In genomic region chr13:42038661-42039456, GRCh38 we compare ENCODE assay signal across 9 cellular contexts. TPM values are rescaled to one million over a fixed set of nuclear protein-coding genes. Genes with fewer than 3 reads are reported as not detected.
DNase-seq lines count a peak whose midpoint lies in the region; ATAC-seq and TF ChIP-seq lines count a peak whose summit lies in the region.
"Had no signal": no experiment of that assay in that cellular context is flagged by ENCODE, and none has a peak within 500 bp of the region (broad histone marks: within the 10 kb centered on the region; RNA-seq: fewer than 3 reads in every experiment).

No MANE protein-coding gene starts in this region.

- no peak overlapping the region for H3K27ac Mint-ChIP-seq in MCF 10A (ENCODE audit: low read depth, unreplicated experiment)

- TF ChIP-seq CTCF in HCT116 (IDR thresholded peaks at IDR 0.05 in 2 of 3, conservative IDR thresholded peaks at IDR 0.05 in 1 of 3; ENCODE audit: borderline replicate concordance in 1 of 3, insufficient read depth in 1 of 3, low read depth in 2 of 3, low read length in 2 of 3) (no peak), MCF 10A (IDR thresholded peaks at IDR 0.05; ENCODE audit: unreplicated experiment) (no peak)

- no peak overlapping the region for H3K4me3 ChIP-seq in HCT116 (replicated peaks in 1 of 2; ENCODE audit: low read depth in 1 of 2, low read length in 2 of 2)
- H3K4me3 ChIP-seq in muscle layer of duodenum (ENCODE audit: low read depth in 1 of 2, low read length in 2 of 2) = peak overlapping the region; percentile 84 to 91

- TF ChIP-seq POLR2A in HCT116 (IDR thresholded peaks at IDR 0.05; ENCODE audit: borderline replicate concordance, extremely low read depth, insufficient read depth, insufficient read length) = no peak

- H3K27ac ChIP-seq in HCT116 (ENCODE audit: low read depth, low read length) (no peak overlapping the region), muscle layer of duodenum (ENCODE audit: low read length) (peak overlapping the region; percentile 83)

- intact Hi-C loops in HCT116 (cut with micrococcal nuclease) = no loop called here
- intact Hi-C loops in MCF 10A (cut with micrococcal nuclease) = no loop called here

- no peak overlapping the region for H3K9ac ChIP-seq in HCT116 (ENCODE audit: low read length)

- no peak for TF ChIP-seq RAD21 in HCT116 (IDR thresholded peaks at IDR 0.05; ENCODE audit: low read depth)

- peaks cover 6% of the 10 kb centered on the region for H3K4me1 Mint-ChIP-seq in MCF 10A (ENCODE audit: insufficient read depth, unreplicated experiment)

- POLR2A ChIA-PET in HCT116 (lab: Charles Lee) = no interaction called here
- POLR2A ChIA-PET in MCF 10A (lab: Yijun Ruan, JAX) = interaction anchor here (1.6 to 6.9 kb wide), 3 partner anchors 11 to 123 kb away, joined by 6 to 77 read pairs (median 23); partner anchors contain the start of gene VWA8

- DNase-seq in AG08395 (ENCODE audit: low spot score) (peak; percentile 33), HCT116 (ENCODE audit: low read depth, low spot score) (no peak), MCF 10A (ENCODE audit: unreplicated experiment) (no peak), HUDEP-2 (lab: John Stamatoyannopoulos, UW; ENCODE audit: unreplicated experiment in 76 of 76) (no peak), NCI-H1092 (lab: John Stamatoyannopoulos, UW) (no peak)
- DNase-seq: activated CD8-positive, alpha-beta memory T cell treated with anti-CD3 and anti-CD28 coated beads, Interleukin-2, amount 50 U/mL, for 48 hours had no signal

- H3K4me3 Mint-ChIP-seq in MCF 10A (ENCODE audit: unreplicated experiment) = peak overlapping the region; percentile 84

- H3K27me3 ChIP-seq in HCT116 (ENCODE audit: insufficient read depth, low read length) (no peaks in the 10 kb centered on the region), muscle layer of duodenum (ENCODE audit: low read depth, low read length) (no peaks in the 10 kb centered on the region)

- H3K9me2 ChIP-seq in HCT116 (ENCODE audit: insufficient read depth) = no peaks in the 10 kb centered on the region

- CTCF ChIA-PET in HCT116 (lab: Charles Lee) = no interaction called here
- CTCF ChIA-PET in MCF 10A (lab: Yijun Ruan, JAX) = no interaction called here

- peaks cover 8% of the 10 kb centered on the region for H3K79me2 ChIP-seq in HCT116 (ENCODE audit: insufficient read depth, low read length)

- no peaks in the 10 kb centered on the region for H4K20me1 ChIP-seq in HCT116 (ENCODE audit: insufficient read depth)

- no peak for ATAC-seq in HCT116
- ATAC-seq in HG03521 (IDR thresholded peaks at IDR 0.05; ENCODE audit: unreplicated experiment) = no peak
- no peak for ATAC-seq in HG03439 (IDR thresholded peaks at IDR 0.05; ENCODE audit: unreplicated experiment)

- H3K36me3 ChIP-seq in HCT116 (ENCODE audit: control insufficient read depth in 1 of 2, insufficient read depth in 2 of 2, low read length in 2 of 2) (no peaks in the 10 kb centered on the region), muscle layer of duodenum (ENCODE audit: control insufficient read depth in 1 of 2, insufficient read depth in 2 of 2, low read length in 2 of 2) (no peaks in the 10 kb centered on the region)

- H3K9me3 Mint-ChIP-seq in MCF 10A (ENCODE audit: unreplicated experiment) = peaks cover 14% of the 10 kb centered on the region

- peaks cover 3% of the 10 kb centered on the region for H3K36me3 Mint-ChIP-seq in MCF 10A (ENCODE audit: insufficient read depth, unreplicated experiment)

- peak overlapping the region; percentile 82 for H3K4me2 ChIP-seq in HCT116 (ENCODE audit: low read length)

- no peak overlapping the region for H2AFZ ChIP-seq in HCT116 (ENCODE audit: low read depth, low read length, poor library complexity, severe bottlenecking)

- H3K9me3 ChIP-seq in HCT116 (ENCODE audit: control insufficient read depth in 1 of 2, insufficient read depth in 1 of 2, low read depth in 1 of 2, low read length in 2 of 2) (peaks cover 0 to 4% of the 10 kb centered on the region in 2 experiments; a peak in 2 of 4 replicates), muscle layer of duodenum (ENCODE audit: control insufficient read depth in 1 of 2, low read length in 2 of 2) (no peaks in the 10 kb centered on the region)

- no peaks in the 10 kb centered on the region for H3K27me3 Mint-ChIP-seq in MCF 10A (ENCODE audit: insufficient read depth, unreplicated experiment)

- RAD21 ChIA-PET in HCT116 (lab: Charles Lee; ENCODE audit: low non-redundant PET in 1 of 2, low total read pairs in 2 of 2, uncharacterized antibody in 2 of 2, unreplicated experiment in 2 of 2) = no interaction called here

- H3K4me1 ChIP-seq in HCT116 (ENCODE audit: control insufficient read depth in 1 of 2, insufficient read depth in 2 of 2, low read length in 2 of 2) (peaks cover 6 to 20% of the 10 kb centered on the region in 2 experiments; a peak in 3 of 4 replicates), muscle layer of duodenum (ENCODE audit: control insufficient read depth in 1 of 2, insufficient read depth in 2 of 2, low read length in 2 of 2) (peaks cover 0 to 7% of the 10 kb centered on the region in 2 donors)

- BruUV-seq in HCT116 (replicated peaks; lab: Mats Ljungman, UMichigan) (no TSS peak), MCF 10A (replicated peaks; lab: Mats Ljungman, UMichigan) (no TSS peak)

TF ChIP-seq in HCT116, 20 proteins besides CTCF, POLR2A, EP300 and RAD21 (continues in another document):
- TF ChIP-seq POLR2AphosphoS5 (IDR thresholded peaks at IDR 0.05; ENCODE audit: low read depth, low read length) = no peak
- TF ChIP-seq, protein P1, sequence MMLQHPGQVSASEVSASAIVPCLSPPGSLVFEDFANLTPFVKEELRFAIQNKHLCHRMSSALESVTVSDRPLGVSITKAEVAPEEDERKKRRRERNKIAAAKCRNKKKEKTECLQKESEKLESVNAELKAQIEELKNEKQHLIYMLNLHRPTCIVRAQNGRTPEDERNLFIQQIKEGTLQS (IDR thresholded peaks at IDR 0.05) = no peak
- TF ChIP-seq CBX3 (IDR thresholded peaks at IDR 0.05; ENCODE audit: low read depth) = no peak
- no peak for TF ChIP-seq FOSL1 (IDR thresholded peaks at IDR 0.05; ENCODE audit: low read depth)
- no peak for TF ChIP-seq ELF1 (IDR thresholded peaks at IDR 0.05; ENCODE audit: borderline replicate concordance, low read depth)
- TF ChIP-seq TCF7L2 (IDR thresholded peaks at IDR 0.05; ENCODE audit: borderline replicate concordance, extremely low read depth, insufficient read depth, insufficient read length) = no peak
- TF ChIP-seq CEBPB (IDR thresholded peaks at IDR 0.05; ENCODE audit: low read depth) = no peak
- TF ChIP-seq, protein P2, sequence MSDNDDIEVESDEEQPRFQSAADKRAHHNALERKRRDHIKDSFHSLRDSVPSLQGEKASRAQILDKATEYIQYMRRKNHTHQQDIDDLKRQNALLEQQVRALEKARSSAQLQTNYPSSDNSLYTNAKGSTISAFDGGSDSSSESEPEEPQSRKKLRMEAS (IDR thresholded peaks at IDR 0.05) = no peak
- no peak for TF ChIP-seq ZNF274 (IDR thresholded peaks at IDR 0.05; ENCODE audit: low read depth, low read length)
- no peak for TF ChIP-seq SIN3A (IDR thresholded peaks at IDR 0.05; ENCODE audit: low read depth)
- no peak for TF ChIP-seq EZH2 (IDR thresholded peaks at IDR 0.05)
- no peak for TF ChIP-seq EZH2phosphoT487 (IDR thresholded peaks at IDR 0.05; ENCODE audit: borderline replicate concordance)
- TF ChIP-seq EGR1 (IDR thresholded peaks at IDR 0.05; ENCODE audit: low read depth) = no peak
- TF ChIP-seq JUND (IDR thresholded peaks at IDR 0.05) = no peak
- TF ChIP-seq ZFX (IDR thresholded peaks at IDR 0.05) = no peak
- TF ChIP-seq SRF (IDR thresholded peaks at IDR 0.05; ENCODE audit: low read depth) = no peak
- no peak for TF ChIP-seq YY1 (IDR thresholded peaks at IDR 0.05; ENCODE audit: extremely low read depth, insufficient replicate concordance, low read depth, low read length)
- TF ChIP-seq, protein P3, sequence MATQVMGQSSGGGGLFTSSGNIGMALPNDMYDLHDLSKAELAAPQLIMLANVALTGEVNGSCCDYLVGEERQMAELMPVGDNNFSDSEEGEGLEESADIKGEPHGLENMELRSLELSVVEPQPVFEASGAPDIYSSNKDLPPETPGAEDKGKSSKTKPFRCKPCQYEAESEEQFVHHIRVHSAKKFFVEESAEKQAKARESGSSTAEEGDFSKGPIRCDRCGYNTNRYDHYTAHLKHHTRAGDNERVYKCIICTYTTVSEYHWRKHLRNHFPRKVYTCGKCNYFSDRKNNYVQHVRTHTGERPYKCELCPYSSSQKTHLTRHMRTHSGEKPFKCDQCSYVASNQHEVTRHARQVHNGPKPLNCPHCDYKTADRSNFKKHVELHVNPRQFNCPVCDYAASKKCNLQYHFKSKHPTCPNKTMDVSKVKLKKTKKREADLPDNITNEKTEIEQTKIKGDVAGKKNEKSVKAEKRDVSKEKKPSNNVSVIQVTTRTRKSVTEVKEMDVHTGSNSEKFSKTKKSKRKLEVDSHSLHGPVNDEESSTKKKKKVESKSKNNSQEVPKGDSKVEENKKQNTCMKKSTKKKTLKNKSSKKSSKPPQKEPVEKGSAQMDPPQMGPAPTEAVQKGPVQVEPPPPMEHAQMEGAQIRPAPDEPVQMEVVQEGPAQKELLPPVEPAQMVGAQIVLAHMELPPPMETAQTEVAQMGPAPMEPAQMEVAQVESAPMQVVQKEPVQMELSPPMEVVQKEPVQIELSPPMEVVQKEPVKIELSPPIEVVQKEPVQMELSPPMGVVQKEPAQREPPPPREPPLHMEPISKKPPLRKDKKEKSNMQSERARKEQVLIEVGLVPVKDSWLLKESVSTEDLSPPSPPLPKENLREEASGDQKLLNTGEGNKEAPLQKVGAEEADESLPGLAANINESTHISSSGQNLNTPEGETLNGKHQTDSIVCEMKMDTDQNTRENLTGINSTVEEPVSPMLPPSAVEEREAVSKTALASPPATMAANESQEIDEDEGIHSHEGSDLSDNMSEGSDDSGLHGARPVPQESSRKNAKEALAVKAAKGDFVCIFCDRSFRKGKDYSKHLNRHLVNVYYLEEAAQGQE (IDR thresholded peaks at IDR 0.05; ENCODE audit: low read depth) = no peak
- TF ChIP-seq SP1 (IDR thresholded peaks at IDR 0.05; ENCODE audit: low read depth) = no peak

RNA-seq across cellular contexts. Expression of gene DGKH, which starts 9.6 kb away (rescaled TPM):
- 9.2 TPM for total RNA-seq in HCT116 (2021; ENCODE audit: unreplicated experiment)
- polyA plus RNA-seq in HCT116 (2012) = 2.5 and 3.0 TPM in 2 replicates
- 18.4 and 22.3 TPM in 2 replicates for total RNA-seq in MCF 10A (2022)

Comparison
In these comparisons a context has a peak if more than half of its experiments do, and no peak if none do; other contexts are left out.
1. H3K4me3 ChIP-seq: peak in muscle layer of duodenum (2 of 2); none in HCT116 (0 of 2).